In genomic region chr11:111359223-111360149, GRCh38 we compare ENCODE assay signal across 1 cellular context.
TF ChIP-seq lines count a peak whose summit lies in the region.

No MANE protein-coding gene starts in this region.

TF ChIP-seq in liver, 16 proteins besides CTCF, POLR2A, EP300 and RAD21 (continued from another document):
- no peak for TF ChIP-seq ATF3 (IDR thresholded peaks at IDR 0.05)
- TF ChIP-seq YY1 (IDR thresholded peaks at IDR 0.05): no peak
- TF ChIP-seq NR2F2 (IDR thresholded peaks at IDR 0.05): no peak
- TF ChIP-seq FOXA1 (IDR thresholded peaks at IDR 0.05): no peak
- no peak for TF ChIP-seq GABPA (IDR thresholded peaks at IDR 0.05 in 1 of 2, conservative IDR thresholded peaks at IDR 0.05 in 1 of 2)
- no peak for TF ChIP-seq MAX (IDR thresholded peaks at IDR 0.05)
- TF ChIP-seq TAF1 (conservative IDR thresholded peaks at IDR 0.05): no peak
- TF ChIP-seq RXRA (IDR thresholded peaks at IDR 0.05): no peak
- TF ChIP-seq SP1 (IDR thresholded peaks at IDR 0.05): no peak
